ENCODE assay signal across 16 cellular contexts in the genomic region with DNA sequence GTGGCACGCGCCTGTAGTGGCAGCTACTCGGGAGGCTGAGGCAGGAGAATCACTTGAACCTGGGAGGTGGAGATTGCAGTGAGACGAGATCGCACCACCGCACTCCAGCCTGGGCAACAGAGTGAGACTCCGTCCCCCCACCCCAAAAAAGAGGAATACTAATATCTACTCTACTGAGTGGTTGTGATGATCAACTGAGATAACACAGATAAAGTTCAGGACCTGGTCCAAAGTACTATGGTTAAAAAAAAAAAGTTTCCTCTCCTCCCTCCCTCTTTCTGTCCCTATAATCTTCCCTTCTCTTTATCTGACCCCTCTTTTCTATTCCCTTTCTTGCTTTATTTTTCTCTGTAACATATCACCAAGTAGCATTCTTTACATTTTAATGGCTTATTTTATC. TPM values are rescaled to one million over a fixed set of nuclear protein-coding genes. Genes with fewer than 3 reads are reported as not detected.
DNase-seq lines count a peak whose midpoint lies in the region; ATAC-seq and TF ChIP-seq lines count a peak whose summit lies in the region.
"Had no signal": no experiment of that assay in that cellular context is flagged by ENCODE, and none has a peak within 500 bp of the region (broad histone marks: within the 10 kb centered on the region; RNA-seq: fewer than 3 reads in every experiment).

No MANE protein-coding gene starts in this region.

- POLR2A ChIA-PET in CD4-positive, alpha-beta memory T cell (lab: Charles Lee; ENCODE audit: partially characterized antibody), result interaction anchor here (0.9 to 12.4 kb wide), 9 partner anchors 15 to 242 kb away, joined by 3 to 233 read pairs (median 8); a partner anchor contains a TSS

- no peaks in the 10 kb centered on the region for H3K27me3 Mint-ChIP-seq in CD4-positive, alpha-beta memory T cell
- peaks cover 34% of the 10 kb centered on the region for H3K27me3 Mint-ChIP-seq in progenitor cell of endocrine pancreas
- H3K27me3 Mint-ChIP-seq: CD4-positive, alpha-beta T cell had no signal

- peaks cover 0 to 7% of the 10 kb centered on the region in 2 donors for H3K36me3 Mint-ChIP-seq in CD4-positive, alpha-beta memory T cell
- no peaks in the 10 kb centered on the region for H3K36me3 Mint-ChIP-seq in progenitor cell of endocrine pancreas (ENCODE audit: insufficient read depth)

- H3K27ac ChIP-seq in 22Rv1 (peak overlapping the region; percentile 98), VCaP (peak overlapping the region; percentile 99), upper lobe of right lung (no peak overlapping the region)
- no peak overlapping the region for H3K27ac ChIP-seq in CD4-positive, alpha-beta memory T cell (ENCODE audit: low read depth, low read length)
- H3K27ac ChIP-seq: SK-N-MC had no signal

- H3K4me3 Mint-ChIP-seq in CD4-positive, alpha-beta memory T cell, result peak overlapping the region in 1 of 8 donors; percentile 3
- no peak overlapping the region for H3K4me3 Mint-ChIP-seq in progenitor cell of endocrine pancreas (ENCODE audit: low read depth)

- DNase-seq in CD4-positive, alpha-beta memory T cell, result no peak
- DNase-seq in progenitor cell of endocrine pancreas (ENCODE audit: low spot score, unreplicated experiment) (no peak), NCI-H1694 treated with DMSO at 0.1 percent for 48 hours (lab: John Stamatoyannopoulos, UW) (no peak), upper lobe of right lung (no peak), C1 segment of cervical spinal cord (lab: John Stamatoyannopoulos, UW) (no peak)
- DNase-seq: CD4-positive, alpha-beta T cell; KBM-7; NCI-H146; NCI-H510A treated with DMSO at 0.1 percent for 48 hours had no signal

- TF ChIP-seq CTCF in 22Rv1 (IDR thresholded peaks at IDR 0.05), result no peak
- no peak for TF ChIP-seq CTCF in VCaP (conservative IDR thresholded peaks at IDR 0.05)
- TF ChIP-seq CTCF in progenitor cell of endocrine pancreas (IDR thresholded peaks at IDR 0.05; ENCODE audit: unreplicated experiment), result no peak
- TF ChIP-seq CTCF in upper lobe of right lung (IDR thresholded peaks at IDR 0.05), result no peak

- no peaks in the 10 kb centered on the region for H3K9me3 ChIP-seq in CD4-positive, alpha-beta memory T cell (ENCODE audit: control insufficient read depth in 1 of 2, low read length in 2 of 2)
- no peaks in the 10 kb centered on the region for H3K9me3 ChIP-seq in upper lobe of right lung

- H3K4me1 ChIP-seq in CD4-positive, alpha-beta memory T cell (ENCODE audit: insufficient read depth, low read length), result peaks cover 93% of the 10 kb centered on the region
- H3K4me1 ChIP-seq in upper lobe of right lung, result peaks cover 24% of the 10 kb centered on the region

- intact Hi-C loops in CD4-positive, alpha-beta memory T cell (cut with micrococcal nuclease), result loop anchor here (5.0 kb wide), 5 partner anchors 72 to 378 kb away; a partner anchor contains a TSS
- intact Hi-C loops in upper lobe of right lung (cut with DNase I), result no loop called here

- H3K27ac Mint-ChIP-seq in CD4-positive, alpha-beta memory T cell, result peak overlapping the region in 5 of 7 donors; percentile 2 to 97 (median 44)
- H3K27ac Mint-ChIP-seq in progenitor cell of endocrine pancreas, result peak overlapping the region; percentile 79

- CTCF ChIA-PET in CD4-positive, alpha-beta memory T cell (lab: Charles Lee; ENCODE audit: partially characterized antibody), result interaction anchor here (0.6 to 5.7 kb wide), 31 partner anchors 8 to 495 kb away, joined by 3 to 69 read pairs (median 6); a partner anchor contains a TSS

- H3K9me3 Mint-ChIP-seq in CD4-positive, alpha-beta memory T cell, result peaks cover 0 to 3% (median 0%) of the 10 kb centered on the region in 8 donors
- H3K9me3 Mint-ChIP-seq in progenitor cell of endocrine pancreas (ENCODE audit: low read depth), result no peaks in the 10 kb centered on the region
- H3K9me3 Mint-ChIP-seq: CD4-positive, alpha-beta T cell had no signal

- H3K36me3 ChIP-seq in CD4-positive, alpha-beta memory T cell (ENCODE audit: insufficient read depth, low read length), result no peaks in the 10 kb centered on the region
- no peaks in the 10 kb centered on the region for H3K36me3 ChIP-seq in upper lobe of right lung

- H3K27me3 ChIP-seq in CD4-positive, alpha-beta memory T cell (ENCODE audit: insufficient read depth, low read length), result no peaks in the 10 kb centered on the region
- H3K27me3 ChIP-seq in upper lobe of right lung, result peaks cover 26% of the 10 kb centered on the region

- peaks cover 51 to 92% (median 75%) of the 10 kb centered on the region in 4 donors for H3K4me1 Mint-ChIP-seq in CD4-positive, alpha-beta memory T cell
- H3K4me1 Mint-ChIP-seq in progenitor cell of endocrine pancreas (ENCODE audit: low read depth), result peaks cover 14% of the 10 kb centered on the region

- ATAC-seq in upper lobe of right lung, result no peak
- ATAC-seq: Panc1, Right ventricle myocardium inferior had no signal

- no peak overlapping the region for H3K4me3 ChIP-seq in CD4-positive, alpha-beta memory T cell (ENCODE audit: low read length in 2 of 2)
- H3K4me3 ChIP-seq in upper lobe of right lung, result no peak overlapping the region
- H3K4me3 ChIP-seq: SK-N-MC had no signal

RNA-seq across cellular contexts. Expression of a gene that starts 4.0 kb away (rescaled TPM):
- 10 to 100 TPM in 1 of 2 experiments, 1 to 10 TPM in 1; 10.0 to 11.2 TPM for total RNA-seq in CD4-positive, alpha-beta memory T cell
- 10 to 100 TPM; 14.8 to 43.1 TPM for polyA plus RNA-seq in CD4-positive, alpha-beta memory T cell
- total RNA-seq in progenitor cell of endocrine pancreas (0.09 TPM in 1 of 2 replicates, not detected in the other), upper lobe of right lung (16.4 TPM)
- total RNA-seq: Daoy had no signal

RNA-seq across cellular contexts. Expression of a gene that starts 4.0 kb away (rescaled TPM):
- 1 to 10 TPM; 1.0 to 1.7 TPM for total RNA-seq in CD4-positive, alpha-beta memory T cell
- polyA plus RNA-seq in CD4-positive, alpha-beta memory T cell, result 1 to 10 TPM; 1.3 to 3.4 TPM
- total RNA-seq in progenitor cell of endocrine pancreas, result 1.00 and 1.3 TPM in 2 replicates
- 0.29 TPM for total RNA-seq in upper lobe of right lung
- total RNA-seq: Daoy, Right ventricle myocardium inferior had no signal

RNA-seq across cellular contexts. Expression of a gene that starts 17.9 kb away (rescaled TPM):
- not detected for total RNA-seq in CD4-positive, alpha-beta memory T cell
- polyA plus RNA-seq in CD4-positive, alpha-beta memory T cell, result under 1 TPM in 1 of 2 donors, not detected in 1; 0.40 TPM
- total RNA-seq in progenitor cell of endocrine pancreas (not detected in 2 replicates), upper lobe of right lung (not detected)
- total RNA-seq: CD4-positive, alpha-beta T cell; Daoy; H1; Right ventricle myocardium inferior had no signal
- polyA plus RNA-seq: H1 had no signal

RNA-seq across cellular contexts. Expression of a gene that starts 30.4 kb away (rescaled TPM):
- total RNA-seq in CD4-positive, alpha-beta memory T cell, result under 1 TPM; 0.36 to 0.52 TPM
- under 1 TPM in 1 of 2 donors, not detected in 1; 0.20 TPM for polyA plus RNA-seq in CD4-positive, alpha-beta memory T cell
- total RNA-seq in progenitor cell of endocrine pancreas, result not detected in 2 replicates
- 0.29 TPM for total RNA-seq in upper lobe of right lung
- total RNA-seq: Daoy, H1 had no signal

RNA-seq across cellular contexts. Expression of a gene that starts 45.3 kb away (rescaled TPM):
- 10 to 100 TPM; 29.1 to 29.3 TPM for total RNA-seq in CD4-positive, alpha-beta memory T cell
- polyA plus RNA-seq in CD4-positive, alpha-beta memory T cell, result 10 to 100 TPM; 16.6 to 18.8 TPM
- total RNA-seq in progenitor cell of endocrine pancreas (16.3 and 16.5 TPM in 2 replicates), upper lobe of right lung (12.8 TPM)

Comparison
In these comparisons a context has a peak if more than half of its experiments do, and no peak if none do; other contexts are left out.
1. H3K27ac ChIP-seq: peak in 22Rv1 (single experiment) and VCaP (single experiment); none in CD4-positive, alpha-beta memory T cell (single experiment) and upper lobe of right lung (single experiment).
2. RNA of a gene that starts 4.0 kb away (total RNA-seq): 16.4 TPM in upper lobe of right lung (single experiment) and 10.0 to 11.2 TPM in CD4-positive, alpha-beta memory T cell; 0.09 TPM in progenitor cell of endocrine pancreas; every median in the first group is over 10 times any median in the second.